ENCODE assay signal across 26 cellular contexts in the genomic region with DNA sequence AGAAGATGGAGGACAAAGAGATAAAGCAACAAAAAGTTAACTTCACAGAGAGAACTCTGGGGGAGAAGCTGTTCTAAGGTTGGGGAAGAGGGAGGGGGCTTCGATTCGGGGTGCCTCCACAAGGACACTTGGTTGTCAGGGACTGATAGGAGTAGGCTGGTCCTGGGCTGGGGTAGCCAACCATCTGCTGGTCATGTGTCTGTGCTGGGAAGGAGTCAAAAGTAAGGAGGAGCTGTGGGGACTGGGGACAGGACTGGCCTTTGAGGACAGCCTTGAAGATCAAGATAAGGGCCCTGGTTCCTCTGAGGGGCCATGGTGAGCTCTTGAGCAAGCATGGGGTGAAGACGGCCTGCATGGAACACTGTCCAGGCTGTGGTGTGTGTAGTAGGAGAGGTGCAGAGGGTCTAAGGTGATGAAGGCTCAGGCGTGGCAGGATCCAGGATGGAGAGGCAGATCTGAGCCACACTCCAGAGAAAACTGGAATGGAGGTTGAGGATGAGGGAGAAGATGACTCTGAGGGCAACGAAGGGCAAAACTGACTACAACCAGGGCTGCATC. TPM values are rescaled to one million over a fixed set of nuclear protein-coding genes. Genes with fewer than 3 reads are reported as not detected.
DNase-seq lines count a peak whose midpoint lies in the region; ATAC-seq and TF ChIP-seq lines count a peak whose summit lies in the region.
"Had no signal": no experiment of that assay in that cellular context is flagged by ENCODE, and none has a peak within 500 bp of the region (broad histone marks: within the 10 kb centered on the region; RNA-seq: fewer than 3 reads in every experiment).

No MANE protein-coding gene starts in this region.

- no peak overlapping the region for H3K4me2 ChIP-seq in PC-9
- H3K4me2 ChIP-seq: A549; BLaER1 treated with 17β-estradiol and CSF1 and Interleukin-3, amounts not matched to agents 10 nM and 100 nM had no signal

- TF ChIP-seq CTCF in heart right ventricle (IDR thresholded peaks at IDR 0.05) (no peak), lower lobe of right lung (IDR thresholded peaks at IDR 0.05) (no peak), Peyer's patch (IDR thresholded peaks at IDR 0.05) (no peak), PC-9 (conservative IDR thresholded peaks at IDR 0.05) (no peak)

- no peak for TF ChIP-seq POLR2A in Peyer's patch (IDR thresholded peaks at IDR 0.05)

- H3K4me1 ChIP-seq in heart right ventricle = peaks cover 0 to 31% (median 10%) of the 10 kb centered on the region in 9 donors
- H3K4me1 ChIP-seq in lower lobe of right lung = peaks cover 11% of the 10 kb centered on the region
- peaks cover 3% of the 10 kb centered on the region for H3K4me1 ChIP-seq in rectal smooth muscle tissue (ENCODE audit: control insufficient read depth, insufficient read depth, low read length)
- H3K4me1 ChIP-seq in Peyer's patch = peaks cover 0 to 16% (median 0%) of the 10 kb centered on the region in 4 donors
- H3K4me1 ChIP-seq in PC-9 (replicated peaks; ENCODE audit: insufficient read depth) = no peaks in the 10 kb centered on the region
- H3K4me1 ChIP-seq: A549 had no signal

- H3F3A ChIP-seq in PC-9 (ENCODE audit: insufficient read depth, low read depth) = no peaks in the 10 kb centered on the region

- no peaks in the 10 kb centered on the region for H3K79me2 ChIP-seq in PC-9 (ENCODE audit: low read depth)

- POLR2A ChIA-PET in PC-9 (lab: Charles Lee; ENCODE audit: unreplicated experiment) = no interaction called here

- no TSS peak for BruUV-seq in PC-9 (replicated peaks; lab: Mats Ljungman, UMichigan)

- H3K4me3 ChIP-seq in heart right ventricle = peak overlapping the region in 7 of 10 donors; percentile 55 to 83 (median 74)
- H3K4me3 ChIP-seq in lower lobe of right lung = peak overlapping the region; percentile 75
- H3K4me3 ChIP-seq in rectal smooth muscle tissue (ENCODE audit: low read length) = peak overlapping the region; percentile 80
- peak overlapping the region in 2 of 4 donors; percentile 88 to 90 for H3K4me3 ChIP-seq in Peyer's patch
- H3K4me3 ChIP-seq in PC-9 = no peak overlapping the region
- H3K4me3 ChIP-seq: A549; BLaER1 treated with 17β-estradiol and CSF1 and Interleukin-3, amounts not matched to agents 10 nM and 100 nM; lung had no signal

- H3K9me3 ChIP-seq in heart right ventricle = peaks cover 0 to 13% (median 0%) of the 10 kb centered on the region in 11 donors
- H3K9me3 ChIP-seq in lower lobe of right lung = no peaks in the 10 kb centered on the region
- no peaks in the 10 kb centered on the region for H3K9me3 ChIP-seq in Peyer's patch
- H3K9me3 ChIP-seq in PC-9 (ENCODE audit: insufficient read depth, low read depth) = no peaks in the 10 kb centered on the region; the same call in 1 of the 2 replicates
- H3K9me3 ChIP-seq: A549 had no signal

- peak overlapping the region in 4 of 10 donors; percentile 2 to 86 (median 26) for H3K27ac ChIP-seq in heart right ventricle
- peak overlapping the region; percentile 91 for H3K27ac ChIP-seq in lower lobe of right lung
- H3K27ac ChIP-seq in rectal smooth muscle tissue (ENCODE audit: low read depth, low read length) = no peak overlapping the region
- H3K27ac ChIP-seq in Peyer's patch = peak overlapping the region in 1 of 4 donors; percentile 33
- H3K27ac ChIP-seq in PC-9 = no peak overlapping the region
- H3K27ac ChIP-seq: A549; BLaER1 treated with 17β-estradiol and CSF1 and Interleukin-3, amounts not matched to agents 10 nM and 100 nM; brain microvascular endothelial cell had no signal

- WGBS in heart right ventricle, 2 donors = 83 to 89% methylated on average over 5 of the region's 5 CpGs

- H2AFZ ChIP-seq in PC-9 = no peak overlapping the region

- DNase-seq in heart right ventricle = no peak
- no peak for DNase-seq in Right ventricle myocardium superior
- no peak for DNase-seq in lower lobe of right lung
- DNase-seq in Peyer's patch = no peak
- no peak for DNase-seq in PC-9
- DNase-seq: activated CD4-positive, alpha-beta T cell treated with anti-CD3 and anti-CD28 coated beads for 4 hours; activated CD8-positive, alpha-beta memory T cell treated with anti-CD3 and anti-CD28 coated beads, Interleukin-2, amount 10 ng/mL, durations not matched to agents 7 days and 5 days; activated naive CD8-positive, alpha-beta T cell treated with anti-CD3 and anti-CD28 coated beads for 36 hours; brain microvascular endothelial cell; NCI-H524 treated with DMSO at 0.1 percent for 48 hours; stimulated activated CD4-positive, alpha-beta T cell treated with anti-CD3 and anti-CD28 coated beads, Interleukin-15, amount 100 ng/mL, for 24 hours; SW 1271 had no signal

- intact Hi-C loops in heart right ventricle (cut with DNase I) (loop anchor here in 1 of 10 donors (10.0 kb wide), 1 partner anchor 69 kb away; a partner anchor contains a TSS), Right ventricle myocardium superior (cut with DNase I) (no loop called here), lower lobe of right lung (cut with DNase I) (no loop called here), PC-9 (cut with micrococcal nuclease; ENCODE audit: unreplicated experiment) (no loop called here)

- H3K36me3 ChIP-seq in heart right ventricle (no peaks in the 10 kb centered on the region), lower lobe of right lung (no peaks in the 10 kb centered on the region), rectal smooth muscle tissue (ENCODE audit: control insufficient read depth, insufficient read depth, low read length) (no peaks in the 10 kb centered on the region), Peyer's patch (no peaks in the 10 kb centered on the region), PC-9 (ENCODE audit: low read depth) (no peaks in the 10 kb centered on the region)
- H3K36me3 ChIP-seq: brain microvascular endothelial cell had no signal

- H3K27me3 ChIP-seq in heart right ventricle (peaks cover 0 to 30% (median 0%) of the 10 kb centered on the region in 7 donors), lower lobe of right lung (ENCODE audit: low read depth) (no peaks in the 10 kb centered on the region), rectal smooth muscle tissue (ENCODE audit: control insufficient read depth, insufficient read depth, low read length) (no peaks in the 10 kb centered on the region), Peyer's patch (no peaks in the 10 kb centered on the region), PC-9 (ENCODE audit: insufficient read depth, low read depth) (no peaks in the 10 kb centered on the region)
- H3K27me3 ChIP-seq: brain microvascular endothelial cell, tibial nerve had no signal

- no peak overlapping the region for H3K9ac ChIP-seq in rectal smooth muscle tissue (ENCODE audit: low read length)
- H3K9ac ChIP-seq: BLaER1 treated with 17β-estradiol and CSF1 and Interleukin-3, amounts not matched to agents 10 nM and 100 nM had no signal

- CTCF ChIA-PET in PC-9 (lab: Charles Lee) = no interaction called here

- ATAC-seq in heart right ventricle (peak in 2 of 8 donors; percentile 8 to 51), Right ventricle myocardium superior (ENCODE audit: poor library complexity) (no peak), lower lobe of right lung (peak in 1 of 2 donors; percentile 5), HG03469 (IDR thresholded peaks at IDR 0.05; ENCODE audit: unreplicated experiment) (no peak), HG03139 (IDR thresholded peaks at IDR 0.05; ENCODE audit: unreplicated experiment) (no peak)
- ATAC-seq: activated CD8-positive, alpha-beta memory T cell treated with anti-CD3 and anti-CD28 coated beads, Interleukin-2, amount 10 ng/mL, durations not matched to agents 7 days and 5 days; activated T-helper 17 cell treated with anti-CD3 and anti-CD28 coated beads, Interleukin-2, amount 50 U/mL, for 72 hours; esophagus mucosa had no signal

- no peaks in the 10 kb centered on the region for H3K9me2 ChIP-seq in PC-9 (ENCODE audit: insufficient read depth)

- H4K20me1 ChIP-seq in PC-9 (ENCODE audit: insufficient read depth) = no peaks in the 10 kb centered on the region
- H4K20me1 ChIP-seq: BLaER1 treated with 17β-estradiol and CSF1 and Interleukin-3, amounts not matched to agents 10 nM and 100 nM had no signal

RNA-seq across cellular contexts. Expression of a gene that starts 1.7 kb away (rescaled TPM):
- 10 to 100 TPM in 2 of 10 donors, 1 to 10 TPM in 8; 3.7 to 12.8 (median 7.1) TPM for total RNA-seq in heart right ventricle
- polyA plus RNA-seq in heart right ventricle = 1 to 10 TPM; 8.9 to 9.1 TPM
- 10.5 TPM for total RNA-seq in Right ventricle myocardium superior
- 273 TPM for total RNA-seq in lower lobe of right lung
- 100 to 1,000 TPM in 3 of 4 donors, 10 to 100 TPM in 1; 68.5 to 277 (median 168) TPM for total RNA-seq in Peyer's patch
- 0.94 and 2.0 TPM in 2 replicates for total RNA-seq in PC-9 (2021)
- total RNA-seq: activated CD8-positive, alpha-beta memory T cell treated with anti-CD3 and anti-CD28 coated beads, Interleukin-2, amount 10 ng/mL, durations not matched to agents 7 days and 5 days; activated naive CD8-positive, alpha-beta T cell treated with anti-CD3 and anti-CD28 coated beads for 36 hours; G401 had no signal

RNA-seq across cellular contexts. Expression of a gene that starts 47.9 kb away (rescaled TPM):
- total RNA-seq in heart right ventricle = under 1 TPM in 3 of 10 donors, not detected in 7; 0.09 to 0.19 (median 0.15) TPM
- under 1 TPM in 1 of 2 donors, not detected in 1; 0.03 TPM for polyA plus RNA-seq in heart right ventricle
- not detected for total RNA-seq in Right ventricle myocardium superior
- not detected for total RNA-seq in lower lobe of right lung
- not detected for total RNA-seq in Peyer's patch
- not detected in 2 replicates for total RNA-seq in PC-9 (2021)
- total RNA-seq: activated CD8-positive, alpha-beta memory T cell treated with anti-CD3 and anti-CD28 coated beads, Interleukin-2, amount 10 ng/mL, durations not matched to agents 7 days and 5 days; activated naive CD8-positive, alpha-beta T cell treated with anti-CD3 and anti-CD28 coated beads for 36 hours; activated T-helper 17 cell treated with anti-CD3 and anti-CD28 coated beads, Interleukin-2, amount 50 U/mL, for 72 hours; esophagus mucosa; G401; glomerular endothelial cell; H4; lung; natural killer cell treated with Interleukin-12 subunit alpha and Interleukin-12 subunit beta and Interleukin-15 and Interleukin-18, amount 100 ng/mL, for 72 hours; pulmonary artery endothelial cell; tibial nerve had no signal
- polyA plus RNA-seq: A549 had no signal
